13 cellular contexts compared by ENCODE assay signal in the genomic region with DNA sequence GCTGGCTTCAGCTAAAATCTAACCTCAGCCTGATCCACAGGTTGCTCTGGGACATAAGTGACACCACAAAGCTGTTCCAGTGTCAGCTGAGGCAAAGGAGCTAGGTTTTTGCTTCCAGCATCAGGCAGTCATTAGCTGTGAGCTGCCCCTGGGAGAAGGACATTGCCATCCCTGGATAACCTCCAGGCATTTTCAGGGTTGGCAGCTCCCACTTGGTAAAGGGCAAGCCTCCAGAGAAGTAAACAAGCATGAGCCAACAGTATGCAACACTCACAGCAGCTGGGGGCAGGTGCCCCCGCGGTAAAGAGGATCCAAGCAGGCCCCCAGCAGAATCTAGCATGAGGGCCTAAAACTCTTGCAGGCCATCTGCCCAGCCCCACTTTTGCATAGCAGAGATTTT.
DNase-seq lines count a peak whose midpoint lies in the region; ATAC-seq and TF ChIP-seq lines count a peak whose summit lies in the region.
"Had no signal": no experiment of that assay in that cellular context is flagged by ENCODE, and none has a peak within 500 bp of the region (broad histone marks: within the 10 kb centered on the region; RNA-seq: fewer than 3 reads in every experiment).

No MANE protein-coding gene starts in this region.

- intact Hi-C loops in gastrocnemius medialis (cut with DNase I; ENCODE audit: low total_unique reads): loop anchor here (5.0 kb wide), 1 partner anchor 56 kb away; no protein-coding TSS in a partner anchor
- intact Hi-C loops in activated naive CD4-positive, alpha-beta T cell treated with anti-CD3 and anti-CD28 coated beads for 36 hours (cut with micrococcal nuclease): no loop called here

- DNase-seq in adipocyte (ENCODE audit: low read depth): peak; percentile 53
- DNase-seq in right atrium auricular region (ENCODE audit: low spot score): no peak
- peak; percentile 33 to 75 for DNase-seq in gastrocnemius medialis
- DNase-seq in activated naive CD4-positive, alpha-beta T cell treated with anti-CD3 and anti-CD28 coated beads for 36 hours: no peak
- no peak for DNase-seq in activated T-cell treated with anti-CD3 and anti-CD28 coated beads, Interleukin-2, amount 50 U/mL, for 24 hours
- DNase-seq: activated CD8-positive, alpha-beta memory T cell treated with anti-CD3 and anti-CD28 coated beads, Interleukin-2, amount 50 U/mL, for 48 hours; cortex of kidney; NCI-H1048; NCI-H526 treated with DMSO at 0.1 percent for 48 hours; spleen had no signal

- no peak for TF ChIP-seq CTCF in Loucy (conservative IDR thresholded peaks at IDR 0.05; ENCODE audit: low read length)
- no peak for TF ChIP-seq CTCF in right atrium auricular region (IDR thresholded peaks at IDR 0.05)
- TF ChIP-seq CTCF in gastrocnemius medialis (IDR thresholded peaks at IDR 0.05 in 4 of 5, conservative IDR thresholded peaks at IDR 0.05 in 1 of 5): no peak

- H3K27ac ChIP-seq in right atrium auricular region: peak overlapping the region; percentile 76 to 82
- H3K27ac ChIP-seq in gastrocnemius medialis: peak overlapping the region; percentile 21 to 72 (median 49)
- H3K27ac ChIP-seq: spleen had no signal

- ATAC-seq in gastrocnemius medialis (peak; percentile 91 to 96), HG03039 (IDR thresholded peaks at IDR 0.05; ENCODE audit: unreplicated experiment) (no peak)
- ATAC-seq: WTC11 had no signal

- H2AFZ ChIP-seq in Loucy (ENCODE audit: low read length): 0 out of 2 replicates have a peak overlapping the region, but pooled peaks have one; percentile 13

- H3K27me3 ChIP-seq in Loucy (ENCODE audit: insufficient read depth, low read length, poor library complexity, severe bottlenecking) (no peaks in the 10 kb centered on the region), adipocyte (replicated peaks; ENCODE audit: control insufficient read depth, insufficient read depth, low read length) (peaks cover 8% of the 10 kb centered on the region), right atrium auricular region (no peaks in the 10 kb centered on the region), gastrocnemius medialis (no peaks in the 10 kb centered on the region)

- H3K9ac ChIP-seq in Loucy (ENCODE audit: low read depth, low read length, poor library complexity, severe bottlenecking): no peak overlapping the region
- no peak overlapping the region for H3K9ac ChIP-seq in adipocyte (ENCODE audit: low read length)

- H3K4me1 Mint-ChIP-seq in activated naive CD4-positive, alpha-beta T cell treated with anti-CD3 and anti-CD28 coated beads for 36 hours (ENCODE audit: low read depth): no peaks in the 10 kb centered on the region
- H3K4me1 Mint-ChIP-seq in activated T-cell treated with anti-CD3 and anti-CD28 coated beads, Interleukin-2, amount 50 U/mL, for 24 hours (ENCODE audit: low read depth): no peaks in the 10 kb centered on the region

- CTCF ChIA-PET in activated naive CD4-positive, alpha-beta T cell treated with anti-CD3 and anti-CD28 coated beads for 36 hours (lab: Charles Lee): no interaction called here

- no peaks in the 10 kb centered on the region for H3K79me2 ChIP-seq in Loucy (ENCODE audit: insufficient read depth, low read length)

- H3F3A ChIP-seq in Loucy (ENCODE audit: low read depth): no peaks in the 10 kb centered on the region

- no peaks in the 10 kb centered on the region for H3K9me3 Mint-ChIP-seq in activated naive CD4-positive, alpha-beta T cell treated with anti-CD3 and anti-CD28 coated beads for 36 hours
- no peaks in the 10 kb centered on the region for H3K9me3 Mint-ChIP-seq in activated T-cell treated with anti-CD3 and anti-CD28 coated beads, Interleukin-2, amount 50 U/mL, for 24 hours

- no peaks in the 10 kb centered on the region for H4K20me1 ChIP-seq in Loucy (ENCODE audit: insufficient read depth, low read length, poor library complexity, severe bottlenecking)

- H3K4me1 ChIP-seq in Loucy (ENCODE audit: insufficient read depth, low read length, poor library complexity, severe bottlenecking) (no peaks in the 10 kb centered on the region), adipocyte (ENCODE audit: control insufficient read depth, insufficient read depth, low read length) (peaks cover 8% of the 10 kb centered on the region), right atrium auricular region (peaks cover 0 to 28% of the 10 kb centered on the region in 2 donors), gastrocnemius medialis (peaks cover 19 to 25% of the 10 kb centered on the region in 2 donors)

- no peaks in the 10 kb centered on the region for H3K9me2 ChIP-seq in Loucy (replicated peaks; ENCODE audit: low read depth, low read length)

- no peaks in the 10 kb centered on the region for H3K36me3 Mint-ChIP-seq in activated naive CD4-positive, alpha-beta T cell treated with anti-CD3 and anti-CD28 coated beads for 36 hours (ENCODE audit: low read depth)
- H3K36me3 Mint-ChIP-seq in activated T-cell treated with anti-CD3 and anti-CD28 coated beads, Interleukin-2, amount 50 U/mL, for 24 hours (ENCODE audit: low read depth): no peaks in the 10 kb centered on the region
- H3K36me3 Mint-ChIP-seq: WTC11 had no signal

- H3K4me3 Mint-ChIP-seq in activated naive CD4-positive, alpha-beta T cell treated with anti-CD3 and anti-CD28 coated beads for 36 hours: no peak overlapping the region
- no peak overlapping the region for H3K4me3 Mint-ChIP-seq in activated T-cell treated with anti-CD3 and anti-CD28 coated beads, Interleukin-2, amount 50 U/mL, for 24 hours
- H3K4me3 Mint-ChIP-seq: WTC11 had no signal

- H3K27ac Mint-ChIP-seq in activated naive CD4-positive, alpha-beta T cell treated with anti-CD3 and anti-CD28 coated beads for 36 hours: no peak overlapping the region
- no peak overlapping the region for H3K27ac Mint-ChIP-seq in activated T-cell treated with anti-CD3 and anti-CD28 coated beads, Interleukin-2, amount 50 U/mL, for 24 hours
- H3K27ac Mint-ChIP-seq: WTC11 had no signal

- no peaks in the 10 kb centered on the region for H3K27me3 Mint-ChIP-seq in activated naive CD4-positive, alpha-beta T cell treated with anti-CD3 and anti-CD28 coated beads for 36 hours (ENCODE audit: low read depth)
- H3K27me3 Mint-ChIP-seq in activated T-cell treated with anti-CD3 and anti-CD28 coated beads, Interleukin-2, amount 50 U/mL, for 24 hours: peaks cover 5% of the 10 kb centered on the region

- H3K4me2 ChIP-seq in Loucy (ENCODE audit: low read depth, low read length, poor library complexity, severe bottlenecking): no peak overlapping the region

- no peak for TF ChIP-seq POLR2A in gastrocnemius medialis (IDR thresholded peaks at IDR 0.05)

- H3K9me3 ChIP-seq in Loucy (ENCODE audit: insufficient read depth, low read depth, low read length): no peaks in the 10 kb centered on the region
- no peaks in the 10 kb centered on the region for H3K9me3 ChIP-seq in adipocyte (ENCODE audit: control insufficient read depth, low read length)
- no peaks in the 10 kb centered on the region for H3K9me3 ChIP-seq in right atrium auricular region
- H3K9me3 ChIP-seq in gastrocnemius medialis: no peaks in the 10 kb centered on the region
- H3K9me3 ChIP-seq: spleen had no signal

- in situ Hi-C loops in gastrocnemius medialis (cut with MboI; ENCODE audit: low sequenced_read_pairs in 4 of 4): no loop called here

- no peak overlapping the region for H3K4me3 ChIP-seq in Loucy (ENCODE audit: low read length, poor library complexity, severe bottlenecking)
- no peak overlapping the region for H3K4me3 ChIP-seq in adipocyte (ENCODE audit: low read length)
- H3K4me3 ChIP-seq in right atrium auricular region: no peak overlapping the region
- H3K4me3 ChIP-seq in gastrocnemius medialis: no peak overlapping the region
- H3K4me3 ChIP-seq: spleen had no signal

- no peaks in the 10 kb centered on the region for H3K36me3 ChIP-seq in Loucy (ENCODE audit: insufficient read depth, low read length)
- no peaks in the 10 kb centered on the region for H3K36me3 ChIP-seq in adipocyte (ENCODE audit: control insufficient read depth, insufficient read depth, low read length, severe bottlenecking)
- no peaks in the 10 kb centered on the region for H3K36me3 ChIP-seq in right atrium auricular region
- H3K36me3 ChIP-seq in gastrocnemius medialis: no peaks in the 10 kb centered on the region
- H3K36me3 ChIP-seq: spleen had no signal

Comparison
In these comparisons a context has a peak if more than half of its experiments do, and no peak if none do; other contexts are left out.
1. DNase-seq: peak in adipocyte (single experiment) and gastrocnemius medialis (2 of 2); none in right atrium auricular region (single experiment), activated naive CD4-positive, alpha-beta T cell treated with anti-CD3 and anti-CD28 coated beads for 36 hours (single experiment) and activated T-cell treated with anti-CD3 and anti-CD28 coated beads, Interleukin-2, amount 50 U/mL, for 24 hours (single experiment).